ENCODE assay signal across 14 cellular contexts in the genomic region with DNA sequence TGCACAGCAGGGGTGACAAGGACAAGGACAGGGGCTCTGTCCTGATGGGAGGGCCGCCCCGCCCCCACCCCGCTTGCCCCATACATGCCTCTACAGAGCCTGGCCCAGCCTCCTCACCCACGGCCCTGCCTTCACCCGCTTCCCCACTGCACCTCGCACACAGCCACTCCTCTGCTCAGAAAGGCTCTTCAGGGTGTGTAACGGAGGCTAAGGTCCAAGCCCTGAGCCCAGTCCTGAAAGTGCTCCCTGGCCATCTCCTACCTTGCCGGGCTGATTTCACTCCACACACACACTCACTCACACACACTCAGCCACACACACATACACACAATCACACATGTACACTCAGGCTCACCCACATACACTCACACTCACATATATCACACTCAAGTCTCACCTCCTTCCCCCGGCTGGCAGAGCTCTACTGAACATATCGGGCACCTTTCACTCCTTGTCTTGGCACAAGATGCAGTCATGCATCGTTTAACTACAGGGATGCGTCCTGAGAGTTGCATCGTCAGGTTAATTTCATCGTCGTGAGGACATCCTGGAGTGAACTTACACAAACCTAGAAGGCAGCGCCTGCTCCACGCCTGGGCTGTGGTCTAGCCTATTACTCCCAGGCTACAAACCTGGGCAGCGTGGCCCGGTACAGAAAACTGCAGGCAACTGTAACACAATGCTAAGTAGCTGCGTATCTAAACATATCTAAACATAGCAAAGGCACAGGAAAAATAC. TPM values are rescaled to one million over a fixed set of nuclear protein-coding genes. Genes with fewer than 3 reads are reported as not detected.
DNase-seq lines count a peak whose midpoint lies in the region; ATAC-seq and TF ChIP-seq lines count a peak whose summit lies in the region.
"Had no signal": no experiment of that assay in that cellular context is flagged by ENCODE, and none has a peak within 500 bp of the region (broad histone marks: within the 10 kb centered on the region; RNA-seq: fewer than 3 reads in every experiment).

No MANE protein-coding gene starts in this region.

- TF ChIP-seq POLR2A in Peyer's patch (IDR thresholded peaks at IDR 0.05): no peak

- H3K4me1 ChIP-seq in Peyer's patch (peaks cover 4 to 35% (median 16%) of the 10 kb centered on the region in 4 donors), foreskin keratinocyte (peaks cover 34% of the 10 kb centered on the region)
- H3K4me1 ChIP-seq: HAP-1 had no signal

- H3K9me3 ChIP-seq in Peyer's patch: no peaks in the 10 kb centered on the region
- H3K9me3 ChIP-seq: HAP-1, tibial artery had no signal

- peaks cover 1% of the 10 kb centered on the region for H3K36me3 Mint-ChIP-seq in progenitor cell of endocrine pancreas (ENCODE audit: insufficient read depth)
- peaks cover 14% of the 10 kb centered on the region for H3K36me3 Mint-ChIP-seq in effector memory CD8-positive, alpha-beta T cell (ENCODE audit: insufficient read depth)
- H3K36me3 Mint-ChIP-seq: IgD-negative memory B cell had no signal

- no peaks in the 10 kb centered on the region for H3K27me3 ChIP-seq in Peyer's patch
- no peaks in the 10 kb centered on the region for H3K27me3 ChIP-seq in foreskin keratinocyte
- H3K27me3 ChIP-seq: tibial artery had no signal

- DNase-seq in DMS79 (lab: John Stamatoyannopoulos, UW): peak; percentile 13
- DNase-seq in Peyer's patch: peak in 2 of 3 donors; percentile 64 to 65
- no peak for DNase-seq in foreskin keratinocyte
- DNase-seq in progenitor cell of endocrine pancreas (ENCODE audit: low spot score, unreplicated experiment): no peak
- DNase-seq in HPDE6-E6E7 (ENCODE audit: extremely low spot score): no peak
- no peak for DNase-seq in HEK293T (ENCODE audit: extremely low spot score)
- no peak for DNase-seq in NCI-H2196 (lab: John Stamatoyannopoulos, UW; ENCODE audit: unreplicated experiment)
- no peak for DNase-seq in effector memory CD8-positive, alpha-beta T cell
- DNase-seq: activated gamma-delta T cell, NCI-H446 treated with DMSO at 0.1 percent for 48 hours, tibial artery had no signal

- peak overlapping the region; percentile 3 for H3K27ac Mint-ChIP-seq in progenitor cell of endocrine pancreas
- H3K27ac Mint-ChIP-seq in effector memory CD8-positive, alpha-beta T cell: no peak overlapping the region

- TF ChIP-seq CTCF in Peyer's patch (IDR thresholded peaks at IDR 0.05) (no peak), foreskin keratinocyte (conservative IDR thresholded peaks at IDR 0.05) (no peak), progenitor cell of endocrine pancreas (IDR thresholded peaks at IDR 0.05; ENCODE audit: unreplicated experiment) (no peak)

- no peak overlapping the region for H3K4me3 ChIP-seq in Peyer's patch
- H3K4me3 ChIP-seq: HAP-1 had no signal

- H3K27me3 Mint-ChIP-seq in progenitor cell of endocrine pancreas: no peaks in the 10 kb centered on the region
- H3K27me3 Mint-ChIP-seq in effector memory CD8-positive, alpha-beta T cell: no peaks in the 10 kb centered on the region

- no peaks in the 10 kb centered on the region for H3K9me3 Mint-ChIP-seq in progenitor cell of endocrine pancreas (ENCODE audit: low read depth)
- H3K9me3 Mint-ChIP-seq in effector memory CD8-positive, alpha-beta T cell: no peaks in the 10 kb centered on the region
- H3K9me3 Mint-ChIP-seq: IgD-negative memory B cell had no signal

- POLR2A ChIA-PET in HEK293T (lab: Yijun Ruan, JAX): no interaction called here

- H3K36me3 ChIP-seq in Peyer's patch: no peaks in the 10 kb centered on the region
- H3K36me3 ChIP-seq: HAP-1, tibial artery had no signal

- H3K4me3 Mint-ChIP-seq in progenitor cell of endocrine pancreas (ENCODE audit: low read depth): no peak overlapping the region
- peak overlapping the region in 1 of 2 donors; percentile 0 for H3K4me3 Mint-ChIP-seq in effector memory CD8-positive, alpha-beta T cell

- ATAC-seq in foreskin keratinocyte: peak; percentile 11
- no peak for ATAC-seq in effector memory CD8-positive, alpha-beta T cell (replicated peaks)

- CTCF ChIA-PET in HEK293T (lab: Yijun Ruan, JAX): no interaction called here

- peak overlapping the region in 3 of 4 donors; percentile 16 to 48 (median 44) for H3K27ac ChIP-seq in Peyer's patch
- no peak overlapping the region for H3K27ac ChIP-seq in foreskin keratinocyte

- H3K4me1 Mint-ChIP-seq in progenitor cell of endocrine pancreas (ENCODE audit: low read depth): peaks cover 43% of the 10 kb centered on the region
- peaks cover 58 to 64% of the 10 kb centered on the region in 2 donors for H3K4me1 Mint-ChIP-seq in effector memory CD8-positive, alpha-beta T cell (ENCODE audit: low read depth in 2 of 2)

TF ChIP-seq in HEK293T, 16 proteins besides CTCF, POLR2A, EP300 and RAD21:
- TF ChIP-seq SP1 (IDR thresholded peaks at IDR 0.05): no peak
- no peak for TF ChIP-seq FOXM1 (IDR thresholded peaks at IDR 0.05; ENCODE audit: borderline replicate concordance)
- TF ChIP-seq ZNF384 (IDR thresholded peaks at IDR 0.05): no peak
- TF ChIP-seq, protein P1, sequence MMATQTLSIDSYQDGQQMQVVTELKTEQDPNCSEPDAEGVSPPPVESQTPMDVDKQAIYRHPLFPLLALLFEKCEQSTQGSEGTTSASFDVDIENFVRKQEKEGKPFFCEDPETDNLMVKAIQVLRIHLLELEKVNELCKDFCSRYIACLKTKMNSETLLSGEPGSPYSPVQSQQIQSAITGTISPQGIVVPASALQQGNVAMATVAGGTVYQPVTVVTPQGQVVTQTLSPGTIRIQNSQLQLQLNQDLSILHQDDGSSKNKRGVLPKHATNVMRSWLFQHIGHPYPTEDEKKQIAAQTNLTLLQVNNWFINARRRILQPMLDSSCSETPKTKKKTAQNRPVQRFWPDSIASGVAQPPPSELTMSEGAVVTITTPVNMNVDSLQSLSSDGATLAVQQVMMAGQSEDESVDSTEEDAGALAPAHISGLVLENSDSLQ (IDR thresholded peaks at IDR 0.05): no peak

RNA-seq across cellular contexts. Expression of a gene that starts 13.2 kb away (rescaled TPM):
- 10 to 100 TPM; 18.2 to 37.0 (median 35.2) TPM for total RNA-seq in Peyer's patch
- 19.5 and 19.7 TPM in 2 replicates for total RNA-seq in foreskin keratinocyte
- polyA plus RNA-seq in foreskin keratinocyte: 19.7 and 20.4 TPM in 2 replicates
- total RNA-seq in progenitor cell of endocrine pancreas: 56.8 and 59.3 TPM in 2 replicates

RNA-seq across cellular contexts. Expression of a gene that starts 37.4 kb away (rescaled TPM):
- total RNA-seq in Peyer's patch (not detected), foreskin keratinocyte (not detected in 2 replicates), progenitor cell of endocrine pancreas (not detected in 2 replicates)
- 0.03 TPM in 1 of 2 replicates, not detected in the other for polyA plus RNA-seq in foreskin keratinocyte
- total RNA-seq: lower leg skin had no signal
- polyA plus RNA-seq: IgD-negative memory B cell had no signal

RNA-seq across cellular contexts. Expression of a gene that starts 37.6 kb away (rescaled TPM):
- total RNA-seq in Peyer's patch: 10 to 100 TPM in 1 of 4 donors, 1 to 10 TPM in 3; 3.7 to 13.2 (median 8.0) TPM
- 3.6 and 3.8 TPM in 2 replicates for total RNA-seq in foreskin keratinocyte
- 2.7 and 3.4 TPM in 2 replicates for polyA plus RNA-seq in foreskin keratinocyte
- total RNA-seq in progenitor cell of endocrine pancreas: 11.5 and 12.3 TPM in 2 replicates

Comparison
In these comparisons a context has a peak if more than half of its experiments do, and no peak if none do; other contexts are left out.
1. DNase-seq: peak in DMS79 (single experiment) and Peyer's patch (2 of 3); none in foreskin keratinocyte (0 of 2), progenitor cell of endocrine pancreas (single experiment), HPDE6-E6E7 (single experiment), HEK293T (single experiment), NCI-H2196 (single experiment) and effector memory CD8-positive, alpha-beta T cell (0 of 3).